Comparison of ENCODE assay signal across 24 cellular contexts in the genomic region with DNA sequence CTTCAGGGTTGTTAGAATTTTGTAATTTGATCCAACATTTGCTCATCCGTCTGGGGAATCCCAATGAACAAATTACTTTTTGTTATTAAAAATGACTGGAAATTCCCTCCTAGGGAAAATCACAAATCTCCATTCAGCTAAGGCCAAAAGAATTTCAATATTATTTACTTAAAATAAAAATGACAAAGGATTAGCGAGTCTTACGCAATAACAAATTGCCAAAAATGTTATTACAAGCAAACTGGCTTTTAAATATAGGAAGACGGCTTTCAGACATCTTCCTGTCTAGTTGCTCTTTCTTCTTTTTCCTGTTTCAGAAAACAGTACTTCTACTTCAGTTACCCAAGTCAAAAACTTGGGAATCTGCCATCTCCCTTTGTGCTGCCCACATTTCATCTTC.
"Had no signal": no experiment of that assay in that cellular context is flagged by ENCODE, and none has a peak within 500 bp of the region (broad histone marks: within the 10 kb centered on the region; RNA-seq: fewer than 3 reads in every experiment).

No MANE protein-coding gene starts in this region.

- H3K27me3 Mint-ChIP-seq: activated CD4-positive, alpha-beta T cell treated with anti-CD3 and anti-CD28 coated beads for 36 hours; activated CD8-positive, alpha-beta T cell treated with anti-CD3 and anti-CD28 coated beads for 36 hours; activated naive CD8-positive, alpha-beta T cell treated with anti-CD3 and anti-CD28 coated beads, Interleukin-2, amount 10 ng/mL, durations not matched to agents 7 days and 5 days; central memory CD8-positive, alpha-beta T cell had no signal

- H3K4me2 ChIP-seq: SK-N-SH had no signal

- H3K9ac ChIP-seq: SK-N-SH had no signal

- H3K27me3 ChIP-seq: Peyer's patch, SJCRH30 had no signal

- H3K27ac Mint-ChIP-seq: activated CD4-positive, alpha-beta T cell treated with anti-CD3 and anti-CD28 coated beads for 36 hours; activated CD8-positive, alpha-beta T cell treated with anti-CD3 and anti-CD28 coated beads for 36 hours; activated naive CD8-positive, alpha-beta T cell treated with anti-CD3 and anti-CD28 coated beads, Interleukin-2, amount 10 ng/mL, durations not matched to agents 7 days and 5 days had no signal

- H3K4me1 Mint-ChIP-seq: activated CD4-positive, alpha-beta T cell treated with anti-CD3 and anti-CD28 coated beads for 36 hours; activated naive CD8-positive, alpha-beta T cell treated with anti-CD3 and anti-CD28 coated beads, Interleukin-2, amount 10 ng/mL, durations not matched to agents 7 days and 5 days; central memory CD8-positive, alpha-beta T cell had no signal

- ATAC-seq: activated CD4-positive, alpha-beta T cell treated with anti-CD3 and anti-CD28 coated beads for 36 hours; activated CD8-positive, alpha-beta T cell treated with anti-CD3 and anti-CD28 coated beads for 36 hours had no signal

- H3K36me3 ChIP-seq: Peyer's patch, SJCRH30 had no signal

- H3K27ac ChIP-seq: Peyer's patch, RWPE1, SJCRH30, VCaP had no signal

- H3K36me3 Mint-ChIP-seq: activated naive CD8-positive, alpha-beta T cell treated with anti-CD3 and anti-CD28 coated beads, Interleukin-2, amount 10 ng/mL, durations not matched to agents 7 days and 5 days had no signal

- H3K4me1 ChIP-seq: Peyer's patch, SJCRH30 had no signal

- H3K4me3 ChIP-seq: Peyer's patch, SJCRH30 had no signal

- DNase-seq: activated CD4-positive, alpha-beta T cell treated with anti-CD3 and anti-CD28 coated beads for 36 hours; activated CD8-positive, alpha-beta memory T cell treated with anti-CD3 and anti-CD28 coated beads, Interleukin-2, amount 50 U/mL, for 4 hours; activated CD8-positive, alpha-beta T cell treated with anti-CD3 and anti-CD28 coated beads for 36 hours; activated naive CD4-positive, alpha-beta T cell treated with anti-CD3 and anti-CD28 coated beads, Interleukin-2, amount 50 U/mL, for 16 hours; activated naive CD8-positive, alpha-beta T cell treated with anti-CD3 and anti-CD28 coated beads, Interleukin-2, amount 10 ng/mL, durations not matched to agents 7 days and 5 days; aorta; Kasumi-1; NCI-H1048; NCI-H146; NCI-H187 treated with DMSO at 0.1 percent for 48 hours; NCI-H2081 treated with DMSO at 0.1 percent for 48 hours; NCI-H345; NCI-H510A; NCI-H69; NK-92 treated with Interleukin-12 subunit alpha and Interleukin-12 subunit beta, amount 100 ng/mL, for 24 hours; OCI-M1; Peyer's patch; Right ventricle myocardium superior; SJCRH30; SK-N-SH; T-helper 1 cell had no signal

- H3K4me3 Mint-ChIP-seq: activated CD4-positive, alpha-beta T cell treated with anti-CD3 and anti-CD28 coated beads for 36 hours; activated CD8-positive, alpha-beta T cell treated with anti-CD3 and anti-CD28 coated beads for 36 hours; activated naive CD8-positive, alpha-beta T cell treated with anti-CD3 and anti-CD28 coated beads, Interleukin-2, amount 10 ng/mL, durations not matched to agents 7 days and 5 days; central memory CD8-positive, alpha-beta T cell had no signal
